ENCODE assay signal across 13 cellular contexts in genomic region chr11:36034572-36035331, GRCh38.
DNase-seq lines count a peak whose midpoint lies in the region; ATAC-seq and TF ChIP-seq lines count a peak whose summit lies in the region.
"Had no signal": no experiment of that assay in that cellular context is flagged by ENCODE, and none has a peak within 500 bp of the region (broad histone marks: within the 10 kb centered on the region; RNA-seq: fewer than 3 reads in every experiment).

No MANE protein-coding gene starts in this region.

- ATAC-seq in HG02642 (IDR thresholded peaks at IDR 0.05; ENCODE audit: poor library complexity, unreplicated experiment), result no peak
- ATAC-seq in GM19023 (IDR thresholded peaks at IDR 0.05; ENCODE audit: unreplicated experiment), result no peak
- ATAC-seq: natural killer cell treated with Interleukin-12 subunit alpha and Interleukin-12 subunit beta and Interleukin-15 and Interleukin-18, amount 100 ng/mL, for 72 hours; stimulated activated naive CD8-positive, alpha-beta T cell treated with anti-CD3 and anti-CD28 coated beads, Interleukin-15, amount 100 ng/mL, for 72 hours had no signal

- DNase-seq in AG04449 (ENCODE audit: low read depth, low spot score) (peak; percentile 65), HS-27A (ENCODE audit: low read depth) (peak; percentile 87), amniotic stem cell (lab: John Stamatoyannopoulos, UW) (peak; percentile 59), foreskin fibroblast (peak; percentile 73 to 85), OCI-M1 (lab: John Stamatoyannopoulos, UW) (no peak)
- DNase-seq in activated CD8-positive, alpha-beta memory T cell treated with anti-CD3 and anti-CD28 coated beads, Interleukin-2, amount 50 U/mL, for 48 hours, result no peak
- DNase-seq: aorta; hippocampal formation; NCI-H2081; stimulated activated naive CD8-positive, alpha-beta T cell treated with anti-CD3 and anti-CD28 coated beads, Interleukin-15, amount 100 ng/mL, for 72 hours had no signal

- CTCF ChIA-PET in AG04449 (lab: Yijun Ruan, JAX), result interaction anchor here (0.6 to 1.6 kb wide), 5 partner anchors 53 to 226 kb away, joined by 3 to 7 read pairs (median 3); no protein-coding TSS in a partner anchor

- no peak overlapping the region for H3K4me3 ChIP-seq in AG04449 (ENCODE audit: low read depth, low read length)
- H3K4me3 ChIP-seq in foreskin fibroblast (ENCODE audit: low read depth in 1 of 2, low read length in 2 of 2), result no peak overlapping the region

- TF ChIP-seq CTCF in AG04449 (IDR thresholded peaks at IDR 0.05; ENCODE audit: insufficient read depth, low read length, missing control alignments), result no peak
- no peak for TF ChIP-seq CTCF in foreskin fibroblast (IDR thresholded peaks at IDR 0.05; ENCODE audit: low read depth, low read length)

- POLR2A ChIA-PET in AG04449 (lab: Yijun Ruan, JAX), result no interaction called here

Comparison
In these comparisons a context has a peak if more than half of its experiments do, and no peak if none do; other contexts are left out.
1. DNase-seq: peak in AG04449 (single experiment), HS-27A (single experiment), amniotic stem cell (single experiment) and foreskin fibroblast (2 of 2); none in OCI-M1 (single experiment) and activated CD8-positive, alpha-beta memory T cell treated with anti-CD3 and anti-CD28 coated beads, Interleukin-2, amount 50 U/mL, for 48 hours (single experiment).